ENCODE assay signal across 21 cellular contexts in genomic region chr5:174192901-174193300, GRCh38.
DNase-seq lines count a peak whose midpoint lies in the region; ATAC-seq and TF ChIP-seq lines count a peak whose summit lies in the region.
"Had no signal": no experiment of that assay in that cellular context is flagged by ENCODE, and none has a peak within 500 bp of the region (broad histone marks: within the 10 kb centered on the region; RNA-seq: fewer than 3 reads in every experiment).

No MANE protein-coding gene starts in this region.

- H3K27ac Mint-ChIP-seq in activated CD8-positive, alpha-beta memory T cell treated with anti-CD3 and anti-CD28 coated beads, Interleukin-2, amount 10 ng/mL, durations not matched to agents 7 days and 5 days = no peak overlapping the region
- no peak overlapping the region for H3K27ac Mint-ChIP-seq in osteocyte (ENCODE audit: unreplicated experiment)
- H3K27ac Mint-ChIP-seq: B cell; CD4-positive, alpha-beta T cell; CD8-positive, alpha-beta T cell had no signal

- peaks cover 3% of the 10 kb centered on the region for H3K27me3 Mint-ChIP-seq in activated CD8-positive, alpha-beta memory T cell treated with anti-CD3 and anti-CD28 coated beads, Interleukin-2, amount 10 ng/mL, durations not matched to agents 7 days and 5 days
- H3K27me3 Mint-ChIP-seq in osteocyte (ENCODE audit: unreplicated experiment) = no peaks in the 10 kb centered on the region
- H3K27me3 Mint-ChIP-seq: B cell had no signal

- CTCF ChIA-PET in activated CD8-positive, alpha-beta memory T cell treated with anti-CD3 and anti-CD28 coated beads, Interleukin-2, amount 10 ng/mL, durations not matched to agents 7 days and 5 days (lab: Charles Lee) = no interaction called here

- no peaks in the 10 kb centered on the region for H3K36me3 Mint-ChIP-seq in activated CD8-positive, alpha-beta memory T cell treated with anti-CD3 and anti-CD28 coated beads, Interleukin-2, amount 10 ng/mL, durations not matched to agents 7 days and 5 days
- H3K36me3 Mint-ChIP-seq in osteocyte (ENCODE audit: unreplicated experiment) = no peaks in the 10 kb centered on the region
- H3K36me3 Mint-ChIP-seq: CD8-positive, alpha-beta T cell had no signal

- no peaks in the 10 kb centered on the region for H3K9me3 Mint-ChIP-seq in activated CD8-positive, alpha-beta memory T cell treated with anti-CD3 and anti-CD28 coated beads, Interleukin-2, amount 10 ng/mL, durations not matched to agents 7 days and 5 days (ENCODE audit: low read depth)
- no peaks in the 10 kb centered on the region for H3K9me3 Mint-ChIP-seq in osteocyte (ENCODE audit: unreplicated experiment)
- H3K9me3 Mint-ChIP-seq: CD4-positive, alpha-beta T cell; CD8-positive, alpha-beta T cell had no signal

- ATAC-seq in activated CD8-positive, alpha-beta memory T cell treated with anti-CD3 and anti-CD28 coated beads, Interleukin-2, amount 10 ng/mL, durations not matched to agents 7 days and 5 days = no peak
- ATAC-seq in GM18519 (IDR thresholded peaks at IDR 0.05; ENCODE audit: low FRiP score, unreplicated experiment) = no peak
- no peak for ATAC-seq in GM21825 (IDR thresholded peaks at IDR 0.05; ENCODE audit: unreplicated experiment)
- ATAC-seq: A549; CD8-positive, alpha-beta T cell; GM12878 had no signal

- no peak for TF ChIP-seq CTCF in osteocyte (IDR thresholded peaks at IDR 0.05)

- peak; percentile 33 for DNase-seq in activated CD8-positive, alpha-beta memory T cell treated with anti-CD3 and anti-CD28 coated beads, Interleukin-2, amount 10 ng/mL, durations not matched to agents 7 days and 5 days
- no peak for DNase-seq in activated CD8-positive, alpha-beta memory T cell treated with anti-CD3 and anti-CD28 coated beads, Interleukin-2, amount 50 U/mL, for 4 hours
- DNase-seq in islet precursor cell = peak; percentile 33
- peak; percentile 49 for DNase-seq in osteocyte (ENCODE audit: extremely low spot score, unreplicated experiment)
- DNase-seq in DMS114 treated with DMSO at 0.1 percent for 48 hours (lab: John Stamatoyannopoulos, UW; ENCODE audit: unreplicated experiment) = no peak
- DNase-seq: AML-193; Caco-2; Calu3; CD4-positive, alpha-beta T cell; CD8-positive, alpha-beta T cell; DMS153; DMS53; DMS79; DND-41; EL; GDM1 had no signal

- no peak overlapping the region for H3K4me3 Mint-ChIP-seq in activated CD8-positive, alpha-beta memory T cell treated with anti-CD3 and anti-CD28 coated beads, Interleukin-2, amount 10 ng/mL, durations not matched to agents 7 days and 5 days
- no peak overlapping the region for H3K4me3 Mint-ChIP-seq in osteocyte (ENCODE audit: unreplicated experiment)
- H3K4me3 Mint-ChIP-seq: B cell; CD4-positive, alpha-beta T cell; CD8-positive, alpha-beta T cell had no signal

- H3K4me1 Mint-ChIP-seq in activated CD8-positive, alpha-beta memory T cell treated with anti-CD3 and anti-CD28 coated beads, Interleukin-2, amount 10 ng/mL, durations not matched to agents 7 days and 5 days = no peaks in the 10 kb centered on the region
- H3K4me1 Mint-ChIP-seq in osteocyte (ENCODE audit: unreplicated experiment) = no peaks in the 10 kb centered on the region
- H3K4me1 Mint-ChIP-seq: B cell had no signal

Comparison
In these comparisons a context has a peak if more than half of its experiments do, and no peak if none do; other contexts are left out.
1. DNase-seq: peak in activated CD8-positive, alpha-beta memory T cell treated with anti-CD3 and anti-CD28 coated beads, Interleukin-2, amount 10 ng/mL, durations not matched to agents 7 days and 5 days (single experiment), islet precursor cell (single experiment) and osteocyte (single experiment); none in activated CD8-positive, alpha-beta memory T cell treated with anti-CD3 and anti-CD28 coated beads, Interleukin-2, amount 50 U/mL, for 4 hours (single experiment) and DMS114 treated with DMSO at 0.1 percent for 48 hours (single experiment).